Comparison of ENCODE assay signal across 8 cellular contexts in genomic region chr14:106308839-106309389, GRCh38.
DNase-seq lines count a peak whose midpoint lies in the region; ATAC-seq and TF ChIP-seq lines count a peak whose summit lies in the region.

No MANE protein-coding gene starts in this region.

- no peak overlapping the region for H3K4me2 ChIP-seq in smooth muscle cell

- no peak overlapping the region for H3K4me3 Mint-ChIP-seq in osteocyte (ENCODE audit: unreplicated experiment)

- 53% methylated on average over 17 of the region's 17 CpGs for WGBS in smooth muscle cell (ENCODE audit: low lambda C conversion rate)
- 48% methylated on average over 9 of the region's 17 CpGs for WGBS in suprapubic skin

- no peaks in the 10 kb centered on the region for H3K36me3 Mint-ChIP-seq in osteocyte (ENCODE audit: unreplicated experiment)

- no peaks in the 10 kb centered on the region for H3K27me3 Mint-ChIP-seq in osteocyte (ENCODE audit: unreplicated experiment)

- H3K4me1 Mint-ChIP-seq in osteocyte (ENCODE audit: unreplicated experiment): no peaks in the 10 kb centered on the region

- H3K36me3 ChIP-seq in smooth muscle cell (ENCODE audit: low read depth): no peaks in the 10 kb centered on the region
- H3K36me3 ChIP-seq in suprapubic skin: no peaks in the 10 kb centered on the region

- TF ChIP-seq POLR2A in suprapubic skin (IDR thresholded peaks at IDR 0.05): no peak

- H3K9me3 ChIP-seq in smooth muscle cell (replicated peaks; ENCODE audit: low read depth) (peaks cover 6% of the 10 kb centered on the region), suprapubic skin (no peaks in the 10 kb centered on the region)

- DNase-seq in DMS 273 (lab: John Stamatoyannopoulos, UW; ENCODE audit: unreplicated experiment) (peak; percentile 80), HT1080 (ENCODE audit: low read depth) (peak; percentile 53), dorsolateral prefrontal cortex (no peak), smooth muscle cell (lab: John Stamatoyannopoulos, UW; ENCODE audit: unreplicated experiment) (no peak), osteocyte (ENCODE audit: extremely low spot score, unreplicated experiment) (no peak), suprapubic skin (ENCODE audit: low spot score in 2 of 2) (no peak)
- peak; percentile 43 for DNase-seq in activated CD4-positive, alpha-beta T cell treated with anti-CD3 and anti-CD28 coated beads for 1 hour

- H3K4me1 ChIP-seq in smooth muscle cell (ENCODE audit: low read depth) (no peaks in the 10 kb centered on the region), suprapubic skin (no peaks in the 10 kb centered on the region)

- H3K9me3 Mint-ChIP-seq in osteocyte (ENCODE audit: unreplicated experiment): peaks cover 58% of the 10 kb centered on the region

- no peak for TF ChIP-seq EP300 in suprapubic skin (IDR thresholded peaks at IDR 0.05)

- no peak overlapping the region for H3K27ac ChIP-seq in dorsolateral prefrontal cortex
- no peak overlapping the region for H3K27ac ChIP-seq in smooth muscle cell (ENCODE audit: low read depth)
- no peak overlapping the region for H3K27ac ChIP-seq in suprapubic skin

- no peak overlapping the region for H3K4me3 ChIP-seq in dorsolateral prefrontal cortex
- no peak overlapping the region for H3K4me3 ChIP-seq in smooth muscle cell
- H3K4me3 ChIP-seq in suprapubic skin: no peak overlapping the region

- H3K27ac Mint-ChIP-seq in osteocyte (ENCODE audit: unreplicated experiment): no peak overlapping the region

- TF ChIP-seq CTCF in dorsolateral prefrontal cortex (IDR thresholded peaks at IDR 0.05 in 54 of 56, conservative IDR thresholded peaks at IDR 0.05 in 2 of 56; ENCODE audit: low read depth in 1 of 56, partially characterized antibody in 56 of 56): peak in 32 of 56 donors; percentile 8 to 48 (median 23)
- TF ChIP-seq CTCF in smooth muscle cell (IDR thresholded peaks at IDR 0.05; ENCODE audit: borderline replicate concordance, insufficient read depth, poor library complexity, severe bottlenecking): peak; percentile 15
- TF ChIP-seq CTCF in osteocyte (IDR thresholded peaks at IDR 0.05): no peak
- peak in 1 of 2 donors; percentile 23 for TF ChIP-seq CTCF in suprapubic skin (IDR thresholded peaks at IDR 0.05)

- intact Hi-C loops in dorsolateral prefrontal cortex (cut with DNase I): no loop called here

- H3K27me3 ChIP-seq in dorsolateral prefrontal cortex: peaks cover 0 to 67% (median 30%) of the 10 kb centered on the region in 45 donors
- no peaks in the 10 kb centered on the region for H3K27me3 ChIP-seq in smooth muscle cell (ENCODE audit: low read depth)
- peaks cover 10% of the 10 kb centered on the region for H3K27me3 ChIP-seq in suprapubic skin

- peak; percentile 54 for ATAC-seq in GM19468 (IDR thresholded peaks at IDR 0.05; ENCODE audit: extremely low read depth, unreplicated experiment)

- no peaks in the 10 kb centered on the region for H3F3A ChIP-seq in smooth muscle cell (ENCODE audit: low read depth)

- H3K9ac ChIP-seq in smooth muscle cell (ENCODE audit: low read depth): no peak overlapping the region

- no peak overlapping the region for H2AFZ ChIP-seq in smooth muscle cell (ENCODE audit: low read depth)

- H4K20me1 ChIP-seq in smooth muscle cell (ENCODE audit: low read depth): no peaks in the 10 kb centered on the region

- H3K79me2 ChIP-seq in smooth muscle cell (ENCODE audit: low read depth): no peaks in the 10 kb centered on the region

Comparison
In these comparisons a context has a peak if more than half of its experiments do, and no peak if none do; other contexts are left out.
1. DNase-seq: peak in DMS 273 (single experiment), HT1080 (single experiment) and activated CD4-positive, alpha-beta T cell treated with anti-CD3 and anti-CD28 coated beads for 1 hour (single experiment); none in dorsolateral prefrontal cortex (0 of 10), smooth muscle cell (single experiment), osteocyte (single experiment) and suprapubic skin (0 of 2).